In genomic region chr5:9667906-9668305, GRCh38 we compare ENCODE assay signal across 29 cellular contexts. TPM values are rescaled to one million over a fixed set of nuclear protein-coding genes. Genes with fewer than 3 reads are reported as not detected.
"Had no signal": no experiment of that assay in that cellular context is flagged by ENCODE, and none has a peak within 500 bp of the region (broad histone marks: within the 10 kb centered on the region; RNA-seq: fewer than 3 reads in every experiment).

No MANE protein-coding gene starts in this region.

- DNase-seq: activated CD4-positive, alpha-beta T cell treated with anti-CD3 and anti-CD28 coated beads for 48 hours; activated CD4-positive, alpha-beta T cell treated with anti-CD3 and anti-CD28 coated beads, Interleukin-2, amount 50 U/mL, for 48 hours; activated CD4-positive, CD25-positive, alpha-beta regulatory T cell treated with anti-CD3 and anti-CD28 coated beads, Interleukin-2, amount 50 U/mL, for 72 hours; activated CD8-positive, alpha-beta memory T cell treated with anti-CD3 and anti-CD28 coated beads, Interleukin-2, amount 10 ng/mL, durations not matched to agents 7 days and 5 days; activated effector memory CD4-positive, alpha-beta T cell treated with anti-CD3 and anti-CD28 coated beads, Interleukin-2, amount 50 U/mL, for 16 hours; activated naive CD4-positive, alpha-beta T cell treated with Interleukin-2 at 50 U/mL for 16 hours; activated naive CD8-positive, alpha-beta T cell treated with anti-CD3 and anti-CD28 coated beads, Interleukin-2, amount 50 U/mL, for 24 hours; activated T-cell treated with anti-CD3 and anti-CD28 coated beads, Interleukin-2, amount 50 U/mL, for 24 hours; KG1; MV-4-11; NCI-H1092 treated with DMSO at 0.1 percent for 48 hours; NCI-H1436; NCI-H1694 treated with DMSO at 0.1 percent for 48 hours; NCI-H2081; NCI-H510A treated with DMSO at 0.1 percent for 48 hours; NCI-H69; NK-92 treated with Interleukin-12 subunit alpha and Interleukin-12 subunit beta, amount 100 ng/mL, for 24 hours; OCI-M1; RPMI8226; T-cell had no signal

- H3K27ac ChIP-seq: SK-N-MC had no signal

- H3K4me3 ChIP-seq: SK-N-MC had no signal

- ATAC-seq: activated CD8-positive, alpha-beta memory T cell treated with anti-CD3 and anti-CD28 coated beads, Interleukin-2, amount 10 ng/mL, durations not matched to agents 7 days and 5 days; activated naive CD4-positive, alpha-beta T cell treated with anti-CD3 and anti-CD28 coated beads, Interleukin-2, amount 50 U/mL, for 72 hours; activated naive CD8-positive, alpha-beta T cell treated with anti-CD3 and anti-CD28 coated beads, Interleukin-2, amount 50 U/mL, for 24 hours; Panc1; Right ventricle myocardium inferior; T-cell; WTC11 had no signal

RNA-seq across cellular contexts. Expression of gene TAS2R1, which starts 37.8 kb away (rescaled TPM):
- total RNA-seq: activated CD8-positive, alpha-beta memory T cell treated with anti-CD3 and anti-CD28 coated beads, Interleukin-2, amount 10 ng/mL, durations not matched to agents 7 days and 5 days; activated naive CD4-positive, alpha-beta T cell treated with anti-CD3 and anti-CD28 coated beads, Interleukin-2, amount 50 U/mL, for 72 hours; cardiac septum; LHCN-M2; M059J; Right ventricle myocardium inferior; T-cell; T-helper 2 cell treated with Interferon-gamma antibody and Interleukin-4, amounts not matched to agents 100 ng/mL and 5 ng/mL, for 36 hours; WTC11 had no signal
